10 cellular contexts compared by ENCODE assay signal in the genomic region with DNA sequence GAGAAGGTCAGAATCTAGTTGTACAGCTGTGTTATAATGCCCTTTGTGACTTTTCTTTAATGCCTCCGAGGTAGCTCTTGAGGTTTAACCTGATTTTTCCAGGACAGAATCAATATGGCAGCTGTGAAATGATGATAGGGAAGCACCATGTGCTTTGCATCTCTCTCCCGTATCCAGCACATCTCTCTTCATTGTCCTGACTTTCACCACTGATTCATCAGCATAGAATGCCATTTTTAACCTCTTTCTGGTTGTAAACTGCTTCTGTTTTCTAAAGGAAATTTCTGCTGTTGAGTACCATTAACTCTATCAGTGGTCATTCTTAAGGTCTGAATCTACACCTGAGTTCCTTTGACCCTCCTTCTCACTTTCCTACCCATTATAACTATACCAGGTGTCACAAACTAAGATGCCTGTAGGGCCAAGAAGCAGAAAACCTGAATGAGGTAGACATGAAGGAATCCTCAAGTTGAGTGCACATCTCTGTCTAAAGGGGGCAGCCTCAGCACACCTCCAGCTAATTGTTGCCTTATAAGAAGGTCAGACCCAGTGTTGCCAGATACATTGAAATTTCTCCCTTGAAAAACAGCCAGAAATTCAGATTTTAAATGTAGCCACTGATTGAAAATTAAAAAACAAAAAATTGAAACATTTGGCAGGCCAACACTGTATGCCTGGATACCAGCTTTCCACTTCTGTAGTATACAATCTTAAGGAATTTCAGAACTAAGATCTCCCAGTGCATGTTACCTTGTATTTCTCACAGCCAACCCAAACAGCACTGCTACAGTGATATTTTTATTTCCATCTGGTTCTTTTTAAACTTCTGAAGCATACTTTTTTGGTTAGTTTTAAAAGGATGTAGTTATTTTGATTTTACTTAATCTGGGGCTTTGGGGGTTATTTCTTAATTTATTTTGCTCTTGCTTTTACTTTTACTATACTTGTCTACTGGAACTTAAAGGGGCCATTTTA. TPM values are rescaled to one million over a fixed set of nuclear protein-coding genes. Genes with fewer than 3 reads are reported as not detected.
A peak's percentile ranks its signal among the peaks of the same experiment; 100 is the strongest.
DNase-seq lines count a peak whose midpoint lies in the region; ATAC-seq and TF ChIP-seq lines count a peak whose summit lies in the region.
"Had no signal": no experiment of that assay in that cellular context is flagged by ENCODE, and none has a peak within 500 bp of the region (broad histone marks: within the 10 kb centered on the region; RNA-seq: fewer than 3 reads in every experiment).

No MANE protein-coding gene starts in this region.

- no peak for TF ChIP-seq POLR2A in gastroesophageal sphincter (IDR thresholded peaks at IDR 0.05)

- no peak for TF ChIP-seq EP300 in gastroesophageal sphincter (IDR thresholded peaks at IDR 0.05)

- no peaks in the 10 kb centered on the region for H3K9me3 ChIP-seq in gastroesophageal sphincter
- H3K9me3 ChIP-seq: gastrocnemius medialis had no signal

- 80 to 90% methylated on average over 1 to 2 of the region's 2 CpGs for WGBS in gastroesophageal sphincter (ENCODE audit: low coverage in 1 of 2), 2 donors

- DNase-seq in AG04449 (ENCODE audit: low read depth, low spot score): no peak
- DNase-seq in NOMO-1 treated with dmso at 0.1 percent for 144 hours (lab: John Stamatoyannopoulos, UW; ENCODE audit: unreplicated experiment): peak; percentile 12
- peak; percentile 55 for DNase-seq in epithelial cell of esophagus (ENCODE audit: low read depth)
- DNase-seq in DMS79 (lab: John Stamatoyannopoulos, UW): no peak
- no peak for DNase-seq in retina
- no peak for DNase-seq in NCI-H1436 (lab: John Stamatoyannopoulos, UW)
- DNase-seq: gastrocnemius medialis had no signal

- CTCF ChIA-PET in AG04449 (lab: Yijun Ruan, JAX): interaction anchor here (0.6 to 2.3 kb wide), 9 partner anchors 9 to 69 kb away, joined by 3 to 13 read pairs (median 5); no protein-coding TSS in a partner anchor

- H3K4me3 ChIP-seq in AG04449 (ENCODE audit: low read depth, low read length) (no peak overlapping the region), GM12875 (ENCODE audit: low read depth, low read length) (no peak overlapping the region), epithelial cell of esophagus (ENCODE audit: low read length) (no peak overlapping the region), gastroesophageal sphincter (no peak overlapping the region)
- H3K4me3 ChIP-seq: gastrocnemius medialis, SK-N-MC had no signal

- POLR2A ChIA-PET in AG04449 (lab: Yijun Ruan, JAX): no interaction called here

- TF ChIP-seq CTCF in AG04449 (IDR thresholded peaks at IDR 0.05; ENCODE audit: insufficient read depth, low read length, missing control alignments) (peak; percentile 28), GM12875 (IDR thresholded peaks at IDR 0.05; ENCODE audit: borderline replicate concordance, insufficient read depth, low read depth, low read length) (peak; percentile 33; the same call in 1 of the 2 replicates), epithelial cell of esophagus (IDR thresholded peaks at IDR 0.05; ENCODE audit: insufficient read depth, low read depth, low read length, missing control alignments) (peak; percentile 51), gastroesophageal sphincter (IDR thresholded peaks at IDR 0.05) (no peak)

- no peaks in the 10 kb centered on the region for H3K36me3 ChIP-seq in gastroesophageal sphincter
- H3K36me3 ChIP-seq: gastrocnemius medialis had no signal

- H3K27me3 ChIP-seq in gastroesophageal sphincter: no peaks in the 10 kb centered on the region
- H3K27me3 ChIP-seq: gastrocnemius medialis had no signal

- no peak overlapping the region for H3K27ac ChIP-seq in gastroesophageal sphincter
- H3K27ac ChIP-seq: gastrocnemius medialis, SK-N-MC had no signal

- no peaks in the 10 kb centered on the region for H3K4me1 ChIP-seq in gastroesophageal sphincter
- H3K4me1 ChIP-seq: gastrocnemius medialis had no signal

- no peak for ATAC-seq in gastroesophageal sphincter
- ATAC-seq: gastrocnemius medialis had no signal

RNA-seq across cellular contexts. Expression of gene TLX3, which starts 35.8 kb away (rescaled TPM):
- not detected for total RNA-seq in gastroesophageal sphincter
- total RNA-seq: gastrocnemius medialis had no signal

Comparison
In these comparisons a context has a peak if more than half of its experiments do, and no peak if none do; other contexts are left out.
1. DNase-seq: peak in NOMO-1 treated with dmso at 0.1 percent for 144 hours (single experiment) and epithelial cell of esophagus (single experiment); none in AG04449 (single experiment), DMS79 (single experiment), retina (single experiment) and NCI-H1436 (single experiment).
2. CTCF ChIP-seq: peak in AG04449 (single experiment), GM12875 (single experiment) and epithelial cell of esophagus (single experiment); none in gastroesophageal sphincter (0 of 4).